Comparison of ENCODE assay signal across 13 cellular contexts in genomic region chr6:151254451-151255081, GRCh38. TPM values are rescaled to one million over a fixed set of nuclear protein-coding genes. Genes with fewer than 3 reads are reported as not detected.
A peak's percentile ranks its signal among the peaks of the same experiment; 100 is the strongest.
DNase-seq lines count a peak whose midpoint lies in the region; ATAC-seq, FAIRE-seq and TF ChIP-seq lines count a peak whose summit lies in the region.
"Had no signal": no experiment of that assay in that cellular context is flagged by ENCODE, and none has a peak within 500 bp of the region (broad histone marks: within the 10 kb centered on the region; RNA-seq: fewer than 3 reads in every experiment).

No MANE protein-coding gene starts in this region.

- intact Hi-C loops in heart left ventricle (cut with DNase I), result no loop called here

- no peak overlapping the region for H2AK5ac ChIP-seq in mesenchymal stem cell (ENCODE audit: low read length, severe bottlenecking)

- H3K4me3 ChIP-seq in right atrium auricular region (no peak overlapping the region), heart left ventricle (no peak overlapping the region), mesenchymal stem cell (ENCODE audit: insufficient read depth in 1 of 2, low read depth in 1 of 2, low read length in 2 of 2) (no peak overlapping the region)
- H3K4me3 ChIP-seq: gastrocnemius medialis had no signal

- H3K23ac ChIP-seq in mesenchymal stem cell (ENCODE audit: low read length in 2 of 2), result no peak overlapping the region

- no peak for DNase-seq in right atrium auricular region (ENCODE audit: low spot score)
- DNase-seq in heart left ventricle, result no peak
- DNase-seq in dedifferentiated amniotic fluid mesenchymal stem cell (ENCODE audit: extremely low spot score), result peak; percentile 37
- DNase-seq in mesenchymal stem cell, result peak; percentile 50
- DNase-seq in urothelium cell line (ENCODE audit: low spot score), result peak; percentile 26
- no peak for DNase-seq in ecto neural progenitor cell (ENCODE audit: low spot score)
- DNase-seq in omental fat pad (ENCODE audit: low spot score), result no peak
- no peak for DNase-seq in NOMO-1 (lab: John Stamatoyannopoulos, UW; ENCODE audit: unreplicated experiment in 2 of 2)
- DNase-seq: activated CD4-positive, alpha-beta T cell treated with anti-CD3 and anti-CD28 coated beads for 48 hours; gastrocnemius medialis; NCI-H1092; RPMI8226 had no signal

- H3K27ac ChIP-seq in right atrium auricular region (peak overlapping the region; percentile 48 to 55), heart left ventricle (peak overlapping the region in 2 of 12 donors; percentile 11 to 59), mesenchymal stem cell (ENCODE audit: low read length, poor library complexity, severe bottlenecking) (peak overlapping the region; percentile 81)

- H2BK120ac ChIP-seq in mesenchymal stem cell (ENCODE audit: low read depth, low read length), result no peak overlapping the region

- H3K9ac ChIP-seq in mesenchymal stem cell (ENCODE audit: low read length), result no peak overlapping the region

- no peak overlapping the region for H3K14ac ChIP-seq in mesenchymal stem cell (ENCODE audit: low read length in 2 of 2)

- no peak overlapping the region for H2AFZ ChIP-seq in mesenchymal stem cell (ENCODE audit: low read depth, low read length)

- no peaks in the 10 kb centered on the region for H3K4me1 ChIP-seq in right atrium auricular region
- peaks cover 0 to 19% (median 1%) of the 10 kb centered on the region in 12 donors for H3K4me1 ChIP-seq in heart left ventricle
- peaks cover 14% of the 10 kb centered on the region for H3K4me1 ChIP-seq in mesenchymal stem cell (ENCODE audit: control insufficient read depth, insufficient read depth, low read depth, low read length)
- H3K4me1 ChIP-seq: gastrocnemius medialis had no signal

- H3K27me3 ChIP-seq in right atrium auricular region (no peaks in the 10 kb centered on the region), heart left ventricle (no peaks in the 10 kb centered on the region), mesenchymal stem cell (ENCODE audit: control insufficient read depth in 1 of 2, insufficient read depth in 1 of 2, low read length in 2 of 2) (no peaks in the 10 kb centered on the region)
- H3K27me3 ChIP-seq: gastrocnemius medialis had no signal

- H3K18ac ChIP-seq in mesenchymal stem cell (ENCODE audit: low read depth in 1 of 2, low read length in 2 of 2), result peak overlapping the region in 1 of 2 experiments; percentile 52

- FAIRE-seq in urothelium cell line (lab: Jason Lieb, UNC), result no peak

- H3K79me1 ChIP-seq in mesenchymal stem cell (replicated peaks; ENCODE audit: low read length, poor library complexity, severe bottlenecking), result peaks cover 15% of the 10 kb centered on the region

- peak overlapping the region; percentile 50 for H4K91ac ChIP-seq in mesenchymal stem cell (ENCODE audit: low read length)

- no peak overlapping the region for H4K8ac ChIP-seq in mesenchymal stem cell (ENCODE audit: low read length)

- H3K36me3 ChIP-seq in right atrium auricular region, result no peaks in the 10 kb centered on the region
- H3K36me3 ChIP-seq in heart left ventricle, result no peaks in the 10 kb centered on the region
- H3K36me3 ChIP-seq in mesenchymal stem cell (ENCODE audit: control insufficient read depth in 1 of 2, insufficient read depth in 2 of 2, low read depth in 1 of 2, low read length in 2 of 2), result peaks cover 0 to 4% of the 10 kb centered on the region in 2 experiments
- H3K36me3 ChIP-seq: gastrocnemius medialis had no signal

- H2BK15ac ChIP-seq in mesenchymal stem cell (ENCODE audit: low read depth, poor library complexity, severe bottlenecking), result no peak overlapping the region

- H3K4ac ChIP-seq in mesenchymal stem cell (ENCODE audit: low read depth in 1 of 2, low read length in 2 of 2), result no peak overlapping the region

- H3K9me3 ChIP-seq in right atrium auricular region (no peaks in the 10 kb centered on the region), heart left ventricle (no peaks in the 10 kb centered on the region), mesenchymal stem cell (ENCODE audit: control insufficient read depth, low read length) (no peaks in the 10 kb centered on the region)
- H3K9me3 ChIP-seq: gastrocnemius medialis had no signal

- ATAC-seq in heart left ventricle, result no peak
- ATAC-seq in omental fat pad (ENCODE audit: low FRiP score), result no peak
- ATAC-seq: gastrocnemius medialis; natural killer cell treated with Interleukin-12 subunit alpha and Interleukin-12 subunit beta and Interleukin-15 and Interleukin-18, amount 100 ng/mL, for 72 hours had no signal

- no peak for TF ChIP-seq POLR2A in heart left ventricle (IDR thresholded peaks at IDR 0.05)

- no peak overlapping the region for H2BK5ac ChIP-seq in mesenchymal stem cell (ENCODE audit: low read depth, low read length, poor library complexity, severe bottlenecking)

- no peak overlapping the region for H3K4me2 ChIP-seq in mesenchymal stem cell (ENCODE audit: low read length, poor library complexity, severe bottlenecking)

- TF ChIP-seq CTCF in right atrium auricular region (IDR thresholded peaks at IDR 0.05) (no peak), heart left ventricle (IDR thresholded peaks at IDR 0.05) (no peak), omental fat pad (IDR thresholded peaks at IDR 0.05) (no peak)

- WGBS in heart left ventricle, 4 donors, result 68 to 82% (median 74%) methylated on average over 13 to 14 of the region's 14 CpGs
- 65% methylated on average over 14 of the region's 14 CpGs for WGBS in mesenchymal stem cell

- no peak overlapping the region for H2BK12ac ChIP-seq in mesenchymal stem cell (ENCODE audit: low read length in 2 of 2)

RNA-seq across cellular contexts. Expression of gene AKAP12, which starts 14.8 kb away (rescaled TPM):
- total RNA-seq in right atrium auricular region (10 to 100 TPM; 27.7 to 40.1 TPM), heart left ventricle (10 to 100 TPM in 7 of 9 donors, 1 to 10 TPM in 2; 7.6 to 33.5 (median 13.8) TPM), omental fat pad (100 to 1,000 TPM; 151 to 488 (median 216) TPM)
- 10 to 100 TPM in 1 of 2 donors, 1 to 10 TPM in 1; 3.7 to 17.6 TPM for polyA plus RNA-seq in heart left ventricle
- 62.5 TPM for polyA plus RNA-seq in mesenchymal stem cell (2013, experiment 1 of 2)
- 58.1 TPM for polyA plus RNA-seq in mesenchymal stem cell (2013, experiment 2 of 2)

Comparison
In these comparisons a context has a peak if more than half of its experiments do, and no peak if none do; other contexts are left out.
1. DNase-seq: peak in dedifferentiated amniotic fluid mesenchymal stem cell (single experiment), mesenchymal stem cell (single experiment) and urothelium cell line (single experiment); none in right atrium auricular region (single experiment), heart left ventricle (0 of 5), ecto neural progenitor cell (single experiment), omental fat pad (single experiment) and NOMO-1 (0 of 2).